2 cellular contexts compared by ENCODE assay signal in the genomic region with DNA sequence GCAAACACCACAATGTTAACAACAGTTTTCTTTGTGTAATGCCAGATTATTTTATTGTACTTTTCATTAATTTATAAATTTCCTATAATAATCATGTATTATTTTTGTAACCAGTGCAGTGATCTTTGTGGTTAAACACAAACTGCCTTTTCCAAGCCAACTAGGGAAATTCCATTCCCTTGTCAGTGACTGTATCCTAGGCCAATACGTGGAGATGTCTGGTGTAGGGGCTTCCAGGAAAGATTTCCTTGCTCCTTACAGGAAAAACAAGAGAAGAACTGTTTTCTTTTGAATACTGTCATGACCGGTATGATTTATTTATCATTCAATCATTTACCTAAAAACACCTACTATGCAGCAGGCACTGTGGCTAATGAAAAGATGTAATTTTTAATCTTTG.
TF ChIP-seq lines count a peak whose summit lies in the region.

No MANE protein-coding gene starts in this region.

TF ChIP-seq in A549, 52 proteins besides CTCF, POLR2A, EP300 and RAD21:
- TF ChIP-seq, protein P1, sequence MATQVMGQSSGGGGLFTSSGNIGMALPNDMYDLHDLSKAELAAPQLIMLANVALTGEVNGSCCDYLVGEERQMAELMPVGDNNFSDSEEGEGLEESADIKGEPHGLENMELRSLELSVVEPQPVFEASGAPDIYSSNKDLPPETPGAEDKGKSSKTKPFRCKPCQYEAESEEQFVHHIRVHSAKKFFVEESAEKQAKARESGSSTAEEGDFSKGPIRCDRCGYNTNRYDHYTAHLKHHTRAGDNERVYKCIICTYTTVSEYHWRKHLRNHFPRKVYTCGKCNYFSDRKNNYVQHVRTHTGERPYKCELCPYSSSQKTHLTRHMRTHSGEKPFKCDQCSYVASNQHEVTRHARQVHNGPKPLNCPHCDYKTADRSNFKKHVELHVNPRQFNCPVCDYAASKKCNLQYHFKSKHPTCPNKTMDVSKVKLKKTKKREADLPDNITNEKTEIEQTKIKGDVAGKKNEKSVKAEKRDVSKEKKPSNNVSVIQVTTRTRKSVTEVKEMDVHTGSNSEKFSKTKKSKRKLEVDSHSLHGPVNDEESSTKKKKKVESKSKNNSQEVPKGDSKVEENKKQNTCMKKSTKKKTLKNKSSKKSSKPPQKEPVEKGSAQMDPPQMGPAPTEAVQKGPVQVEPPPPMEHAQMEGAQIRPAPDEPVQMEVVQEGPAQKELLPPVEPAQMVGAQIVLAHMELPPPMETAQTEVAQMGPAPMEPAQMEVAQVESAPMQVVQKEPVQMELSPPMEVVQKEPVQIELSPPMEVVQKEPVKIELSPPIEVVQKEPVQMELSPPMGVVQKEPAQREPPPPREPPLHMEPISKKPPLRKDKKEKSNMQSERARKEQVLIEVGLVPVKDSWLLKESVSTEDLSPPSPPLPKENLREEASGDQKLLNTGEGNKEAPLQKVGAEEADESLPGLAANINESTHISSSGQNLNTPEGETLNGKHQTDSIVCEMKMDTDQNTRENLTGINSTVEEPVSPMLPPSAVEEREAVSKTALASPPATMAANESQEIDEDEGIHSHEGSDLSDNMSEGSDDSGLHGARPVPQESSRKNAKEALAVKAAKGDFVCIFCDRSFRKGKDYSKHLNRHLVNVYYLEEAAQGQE (IDR thresholded peaks at IDR 0.05), result no peak
- TF ChIP-seq MAFK (IDR thresholded peaks at IDR 0.05; ENCODE audit: partially characterized antibody), result no peak
- TF ChIP-seq CBX8 (IDR thresholded peaks at IDR 0.05), result no peak
- no peak for TF ChIP-seq GATA3 (IDR thresholded peaks at IDR 0.05; ENCODE audit: borderline replicate concordance)
- TF ChIP-seq, protein P2, sequence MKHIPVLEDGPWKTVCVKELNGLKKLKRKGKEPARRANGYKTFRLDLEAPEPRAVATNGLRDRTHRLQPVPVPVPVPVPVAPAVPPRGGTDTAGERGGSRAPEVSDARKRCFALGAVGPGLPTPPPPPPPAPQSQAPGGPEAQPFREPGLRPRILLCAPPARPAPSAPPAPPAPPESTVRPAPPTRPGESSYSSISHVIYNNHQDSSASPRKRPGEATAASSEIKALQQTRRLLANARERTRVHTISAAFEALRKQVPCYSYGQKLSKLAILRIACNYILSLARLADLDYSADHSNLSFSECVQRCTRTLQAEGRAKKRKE (CRISPR knock-in tag; IDR thresholded peaks at IDR 0.05; ENCODE audit: low read depth), result no peak
- no peak for TF ChIP-seq CHD2 (IDR thresholded peaks at IDR 0.05; ENCODE audit: low read length, partially characterized antibody)
- no peak for TF ChIP-seq MYC (IDR thresholded peaks at IDR 0.05; ENCODE audit: borderline replicate concordance, low read length)
- TF ChIP-seq HDAC2 (IDR thresholded peaks at IDR 0.05), result no peak
- no peak for TF ChIP-seq TFCP2L1 (CRISPR knock-in tag; IDR thresholded peaks at IDR 0.05)
- TF ChIP-seq HOXB5 (CRISPR knock-in tag; IDR thresholded peaks at IDR 0.05), result no peak
- no peak for TF ChIP-seq SREBF2 (IDR thresholded peaks at IDR 0.05)
- no peak for TF ChIP-seq FOSB (CRISPR knock-in tag; IDR thresholded peaks at IDR 0.05)
- TF ChIP-seq CBX2 (IDR thresholded peaks at IDR 0.05; ENCODE audit: borderline replicate concordance, low read depth), result no peak
- TF ChIP-seq CHD4 (IDR thresholded peaks at IDR 0.05; ENCODE audit: borderline replicate concordance), result no peak
TF ChIP-seq in A549: peak in this region for 0.

TF ChIP-seq in IMR-90, 13 proteins besides CTCF, POLR2A, EP300 and RAD21 (continued from another document):
- TF ChIP-seq SMC3 (IDR thresholded peaks at IDR 0.05; ENCODE audit: low read depth, low read length), result no peak
- no peak for TF ChIP-seq FOS (IDR thresholded peaks at IDR 0.05; ENCODE audit: low read depth, low read length)
- TF ChIP-seq, protein P3, sequence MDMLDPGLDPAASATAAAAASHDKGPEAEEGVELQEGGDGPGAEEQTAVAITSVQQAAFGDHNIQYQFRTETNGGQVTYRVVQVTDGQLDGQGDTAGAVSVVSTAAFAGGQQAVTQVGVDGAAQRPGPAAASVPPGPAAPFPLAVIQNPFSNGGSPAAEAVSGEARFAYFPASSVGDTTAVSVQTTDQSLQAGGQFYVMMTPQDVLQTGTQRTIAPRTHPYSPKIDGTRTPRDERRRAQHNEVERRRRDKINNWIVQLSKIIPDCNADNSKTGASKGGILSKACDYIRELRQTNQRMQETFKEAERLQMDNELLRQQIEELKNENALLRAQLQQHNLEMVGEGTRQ (IDR thresholded peaks at IDR 0.05; ENCODE audit: low read depth, low read length), result no peak
- no peak for TF ChIP-seq MAFK (IDR thresholded peaks at IDR 0.05; ENCODE audit: low read depth, low read length)
